Comparison of ENCODE assay signal across 1 cellular context in the genomic region with DNA sequence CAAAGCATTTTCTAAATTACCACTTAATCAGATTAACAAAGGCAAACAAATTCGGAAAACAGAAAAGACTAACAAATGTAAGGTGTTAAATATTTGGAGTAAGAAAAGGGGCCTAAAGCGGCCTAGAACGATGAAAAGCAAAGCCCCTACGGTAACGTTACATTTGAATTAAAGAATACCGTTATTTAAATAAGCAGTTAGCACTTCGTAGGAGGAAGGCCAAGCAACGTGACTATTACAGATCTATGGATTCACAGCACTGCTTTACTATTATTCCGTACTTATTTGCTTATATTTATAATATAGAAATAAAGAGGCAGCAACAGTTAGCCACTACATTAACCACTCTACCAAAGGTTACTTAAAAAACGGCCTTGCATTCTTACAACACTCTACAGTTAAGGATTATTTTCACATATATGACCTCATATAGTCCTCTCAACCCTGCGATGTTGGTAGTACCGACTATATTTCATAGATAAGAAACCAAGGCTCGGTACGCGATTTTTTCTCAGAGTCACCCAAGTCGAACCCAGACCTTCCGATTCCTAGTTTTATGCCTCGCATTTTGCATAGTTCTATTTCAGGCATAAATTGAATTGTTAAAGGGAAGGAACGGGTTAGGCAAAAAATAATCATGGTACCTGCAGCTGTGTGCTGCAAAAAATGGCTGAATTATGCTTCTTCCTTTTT.
A peak's percentile ranks its signal among the peaks of the same experiment; 100 is the strongest.
TF ChIP-seq lines count a peak whose summit lies in the region.

No MANE protein-coding gene starts in this region.

TF ChIP-seq in K562, 482 proteins besides CTCF, POLR2A, EP300 and RAD21 (continued from another document):
- TF ChIP-seq, protein P1, sequence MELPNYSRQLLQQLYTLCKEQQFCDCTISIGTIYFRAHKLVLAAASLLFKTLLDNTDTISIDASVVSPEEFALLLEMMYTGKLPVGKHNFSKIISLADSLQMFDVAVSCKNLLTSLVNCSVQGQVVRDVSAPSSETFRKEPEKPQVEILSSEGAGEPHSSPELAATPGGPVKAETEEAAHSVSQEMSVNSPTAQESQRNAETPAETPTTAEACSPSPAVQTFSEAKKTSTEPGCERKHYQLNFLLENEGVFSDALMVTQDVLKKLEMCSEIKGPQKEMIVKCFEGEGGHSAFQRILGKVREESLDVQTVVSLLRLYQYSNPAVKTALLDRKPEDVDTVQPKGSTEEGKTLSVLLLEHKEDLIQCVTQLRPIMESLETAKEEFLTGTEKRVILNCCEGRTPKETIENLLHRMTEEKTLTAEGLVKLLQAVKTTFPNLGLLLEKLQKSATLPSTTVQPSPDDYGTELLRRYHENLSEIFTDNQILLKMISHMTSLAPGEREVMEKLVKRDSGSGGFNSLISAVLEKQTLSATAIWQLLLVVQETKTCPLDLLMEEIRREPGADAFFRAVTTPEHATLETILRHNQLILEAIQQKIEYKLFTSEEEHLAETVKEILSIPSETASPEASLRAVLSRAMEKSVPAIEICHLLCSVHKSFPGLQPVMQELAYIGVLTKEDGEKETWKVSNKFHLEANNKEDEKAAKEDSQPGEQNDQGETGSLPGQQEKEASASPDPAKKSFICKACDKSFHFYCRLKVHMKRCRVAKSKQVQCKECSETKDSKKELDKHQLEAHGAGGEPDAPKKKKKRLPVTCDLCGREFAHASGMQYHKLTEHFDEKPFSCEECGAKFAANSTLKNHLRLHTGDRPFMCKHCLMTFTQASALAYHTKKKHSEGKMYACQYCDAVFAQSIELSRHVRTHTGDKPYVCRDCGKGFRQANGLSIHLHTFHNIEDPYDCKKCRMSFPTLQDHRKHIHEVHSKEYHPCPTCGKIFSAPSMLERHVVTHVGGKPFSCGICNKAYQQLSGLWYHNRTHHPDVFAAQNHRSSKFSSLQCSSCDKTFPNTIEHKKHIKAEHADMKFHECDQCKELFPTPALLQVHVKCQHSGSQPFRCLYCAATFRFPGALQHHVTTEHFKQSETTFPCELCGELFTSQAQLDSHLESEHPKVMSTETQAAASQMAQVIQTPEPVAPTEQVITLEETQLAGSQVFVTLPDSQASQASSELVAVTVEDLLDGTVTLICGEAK (IDR thresholded peaks at IDR 0.05) = 0 out of 2 replicates have a peak, but pooled peaks have one; percentile 4
- TF ChIP-seq, protein P1 (CRISPR knock-in tag; IDR thresholded peaks at IDR 0.05) = no peak
- TF ChIP-seq TRIM24 (IDR thresholded peaks at IDR 0.05) (no peak), JUND (IDR thresholded peaks at IDR 0.05; ENCODE audit: borderline replicate concordance, low read depth, low read length) (no peak), JUND (tag; IDR thresholded peaks at IDR 0.05; ENCODE audit: borderline replicate concordance, low read depth, low read length) (0 out of 3 replicates have a peak, but pooled peaks have one; percentile 29), ILF3 (IDR thresholded peaks at IDR 0.05; ENCODE audit: borderline replicate concordance) (no peak), CBX1 (IDR thresholded peaks at IDR 0.05; ENCODE audit: low read depth) (no peak)
